Comparison of ENCODE assay signal across 1 cellular context in the genomic region with DNA sequence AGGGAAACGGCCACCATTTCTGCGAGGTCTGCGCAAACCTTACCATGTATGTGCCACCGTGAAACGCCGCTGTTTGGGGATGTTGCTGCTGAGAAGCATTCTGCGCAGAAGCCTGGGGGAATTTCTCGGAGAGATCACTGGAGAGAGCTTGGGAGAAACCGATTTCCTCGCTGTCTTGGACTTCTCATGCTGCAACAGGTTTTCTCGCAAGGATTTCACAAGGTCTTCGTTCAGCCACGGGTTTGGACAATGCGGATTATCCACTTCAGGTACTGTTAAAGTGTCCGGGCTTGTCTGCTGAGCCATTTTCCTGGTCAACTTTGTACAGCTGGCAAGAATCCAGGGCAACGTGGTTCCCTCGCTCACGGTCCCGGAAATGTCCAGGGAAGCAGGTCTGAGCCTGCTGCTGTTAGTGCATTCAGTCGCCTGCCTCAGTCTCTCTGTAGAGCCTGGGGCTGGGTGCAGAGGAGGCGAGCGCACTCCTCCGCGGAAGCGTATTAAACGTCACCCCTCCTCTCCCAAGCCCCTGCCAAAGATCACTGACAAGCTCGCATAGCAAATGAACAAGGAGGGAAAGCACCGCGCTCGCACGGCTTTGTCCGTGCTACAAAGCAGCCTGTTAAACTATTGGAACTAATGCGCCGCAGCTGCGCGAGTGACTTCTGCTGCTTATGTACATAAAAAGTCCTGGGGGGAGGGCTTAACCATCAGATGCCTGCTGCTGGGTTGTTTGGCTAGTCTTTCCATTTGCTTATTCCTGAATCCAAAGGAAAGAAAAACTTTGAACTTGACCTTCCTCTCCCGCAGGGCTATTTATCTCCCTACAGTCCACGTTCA.
A peak's percentile ranks its signal among the peaks of the same experiment; 100 is the strongest.
TF ChIP-seq lines count a peak whose summit lies in the region.

No MANE protein-coding gene starts in this region.

TF ChIP-seq in HEK293, 187 proteins besides CTCF, POLR2A, EP300 and RAD21 (continued from another document):
- TF ChIP-seq ZNF664 (tag by site-specific recombination; IDR thresholded peaks at IDR 0.05) (0 out of 2 replicates have a peak, but pooled peaks have one; percentile 52), ZNF175 (tag by site-specific recombination; IDR thresholded peaks at IDR 0.05) (no peak), REPIN1 (tag by site-specific recombination; IDR thresholded peaks at IDR 0.05; ENCODE audit: low read depth) (no peak), ZNF776 (tag by site-specific recombination; IDR thresholded peaks at IDR 0.05; ENCODE audit: borderline replicate concordance) (no peak), MZF1 (tag by site-specific recombination; IDR thresholded peaks at IDR 0.05; ENCODE audit: borderline replicate concordance) (no peak), ZNF571 (tag by site-specific recombination; IDR thresholded peaks at IDR 0.05) (no peak), ZNF677 (tag by site-specific recombination; IDR thresholded peaks at IDR 0.05) (no peak), ZNF792 (tag by site-specific recombination; IDR thresholded peaks at IDR 0.05) (no peak), ZBTB7A (tag by site-specific recombination; IDR thresholded peaks at IDR 0.05; ENCODE audit: low read depth) (no peak), RBAK (tag by site-specific recombination; IDR thresholded peaks at IDR 0.05) (no peak), ZNF660 (tag by site-specific recombination; IDR thresholded peaks at IDR 0.05) (peak; percentile 86), ZNF140 (tag by site-specific recombination; IDR thresholded peaks at IDR 0.05) (no peak), ZNF521 (tag by site-specific recombination; IDR thresholded peaks at IDR 0.05) (no peak), ZNF558 (tag by site-specific recombination; IDR thresholded peaks at IDR 0.05) (peak; percentile 9; the same call in 1 of the 2 replicates), HOXD13 (CRISPR knock-in tag; IDR thresholded peaks at IDR 0.05; ENCODE audit: borderline replicate concordance) (0 out of 2 replicates have a peak, but pooled peaks have one; percentile 10), EGR2 (tag by site-specific recombination; IDR thresholded peaks at IDR 0.05; ENCODE audit: low read depth) (peak; percentile 31; the same call in 1 of the 2 replicates), ZNF391 (tag by site-specific recombination; IDR thresholded peaks at IDR 0.05; ENCODE audit: borderline replicate concordance, low read depth) (no peak), FEZF1 (tag by site-specific recombination; IDR thresholded peaks at IDR 0.05) (peak; percentile 70), ZNF48 (tag by site-specific recombination; IDR thresholded peaks at IDR 0.05) (no peak), ZNF624 (tag by site-specific recombination; IDR thresholded peaks at IDR 0.05) (no peak), ZNF133 (tag by site-specific recombination; IDR thresholded peaks at IDR 0.05) (0 out of 2 replicates have a peak, but pooled peaks have one; percentile 1), ZNF426 (tag by site-specific recombination; IDR thresholded peaks at IDR 0.05) (no peak), HOXA7 (CRISPR knock-in tag; IDR thresholded peaks at IDR 0.05; ENCODE audit: borderline replicate concordance) (no peak), ZEB2 (tag by site-specific recombination; IDR thresholded peaks at IDR 0.05) (peak; percentile 81), ZNF843 (tag by site-specific recombination; IDR thresholded peaks at IDR 0.05) (peak; percentile 53; the same call in 1 of the 2 replicates), ZNF560 (tag by site-specific recombination; IDR thresholded peaks at IDR 0.05; ENCODE audit: borderline replicate concordance) (no peak), ZNF157 (tag by site-specific recombination; IDR thresholded peaks at IDR 0.05) (no peak), ZNF423 (tag by site-specific recombination; IDR thresholded peaks at IDR 0.05) (no peak), TRIM28 (IDR thresholded peaks at IDR 0.05; ENCODE audit: borderline replicate concordance, low read length) (peak; percentile 90), ZNF341 (tag by site-specific recombination; IDR thresholded peaks at IDR 0.05; ENCODE audit: low read depth) (peak; percentile 63)
- TF ChIP-seq, protein P1, sequence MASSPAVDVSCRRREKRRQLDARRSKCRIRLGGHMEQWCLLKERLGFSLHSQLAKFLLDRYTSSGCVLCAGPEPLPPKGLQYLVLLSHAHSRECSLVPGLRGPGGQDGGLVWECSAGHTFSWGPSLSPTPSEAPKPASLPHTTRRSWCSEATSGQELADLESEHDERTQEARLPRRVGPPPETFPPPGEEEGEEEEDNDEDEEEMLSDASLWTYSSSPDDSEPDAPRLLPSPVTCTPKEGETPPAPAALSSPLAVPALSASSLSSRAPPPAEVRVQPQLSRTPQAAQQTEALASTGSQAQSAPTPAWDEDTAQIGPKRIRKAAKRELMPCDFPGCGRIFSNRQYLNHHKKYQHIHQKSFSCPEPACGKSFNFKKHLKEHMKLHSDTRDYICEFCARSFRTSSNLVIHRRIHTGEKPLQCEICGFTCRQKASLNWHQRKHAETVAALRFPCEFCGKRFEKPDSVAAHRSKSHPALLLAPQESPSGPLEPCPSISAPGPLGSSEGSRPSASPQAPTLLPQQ (tag by site-specific recombination; IDR thresholded peaks at IDR 0.05), result 0 out of 2 replicates have a peak, but pooled peaks have one; percentile 38
- TF ChIP-seq, protein P2, sequence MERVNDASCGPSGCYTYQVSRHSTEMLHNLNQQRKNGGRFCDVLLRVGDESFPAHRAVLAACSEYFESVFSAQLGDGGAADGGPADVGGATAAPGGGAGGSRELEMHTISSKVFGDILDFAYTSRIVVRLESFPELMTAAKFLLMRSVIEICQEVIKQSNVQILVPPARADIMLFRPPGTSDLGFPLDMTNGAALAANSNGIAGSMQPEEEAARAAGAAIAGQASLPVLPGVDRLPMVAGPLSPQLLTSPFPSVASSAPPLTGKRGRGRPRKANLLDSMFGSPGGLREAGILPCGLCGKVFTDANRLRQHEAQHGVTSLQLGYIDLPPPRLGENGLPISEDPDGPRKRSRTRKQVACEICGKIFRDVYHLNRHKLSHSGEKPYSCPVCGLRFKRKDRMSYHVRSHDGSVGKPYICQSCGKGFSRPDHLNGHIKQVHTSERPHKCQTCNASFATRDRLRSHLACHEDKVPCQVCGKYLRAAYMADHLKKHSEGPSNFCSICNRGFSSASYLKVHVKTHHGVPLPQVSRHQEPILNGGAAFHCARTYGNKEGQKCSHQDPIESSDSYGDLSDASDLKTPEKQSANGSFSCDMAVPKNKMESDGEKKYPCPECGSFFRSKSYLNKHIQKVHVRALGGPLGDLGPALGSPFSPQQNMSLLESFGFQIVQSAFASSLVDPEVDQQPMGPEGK (tag by site-specific recombination; IDR thresholded peaks at IDR 0.05), result peak; percentile 63; the same call in 1 of the 2 replicates
- TF ChIP-seq, protein P3, sequence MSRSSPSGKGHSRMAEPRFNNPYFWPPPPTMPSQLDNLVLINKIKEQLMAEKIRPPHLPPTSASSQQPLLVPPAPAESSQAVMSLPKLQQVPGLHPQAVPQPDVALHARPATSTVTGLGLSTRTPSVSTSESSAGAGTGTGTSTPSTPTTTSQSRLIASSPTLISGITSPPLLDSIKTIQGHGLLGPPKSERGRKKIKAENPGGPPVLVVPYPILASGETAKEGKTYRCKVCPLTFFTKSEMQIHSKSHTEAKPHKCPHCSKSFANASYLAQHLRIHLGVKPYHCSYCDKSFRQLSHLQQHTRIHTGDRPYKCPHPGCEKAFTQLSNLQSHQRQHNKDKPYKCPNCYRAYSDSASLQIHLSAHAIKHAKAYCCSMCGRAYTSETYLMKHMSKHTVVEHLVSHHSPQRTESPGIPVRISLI (tag by site-specific recombination; IDR thresholded peaks at IDR 0.05), result 0 out of 2 replicates have a peak, but pooled peaks have one; percentile 62
- TF ChIP-seq, protein P4, sequence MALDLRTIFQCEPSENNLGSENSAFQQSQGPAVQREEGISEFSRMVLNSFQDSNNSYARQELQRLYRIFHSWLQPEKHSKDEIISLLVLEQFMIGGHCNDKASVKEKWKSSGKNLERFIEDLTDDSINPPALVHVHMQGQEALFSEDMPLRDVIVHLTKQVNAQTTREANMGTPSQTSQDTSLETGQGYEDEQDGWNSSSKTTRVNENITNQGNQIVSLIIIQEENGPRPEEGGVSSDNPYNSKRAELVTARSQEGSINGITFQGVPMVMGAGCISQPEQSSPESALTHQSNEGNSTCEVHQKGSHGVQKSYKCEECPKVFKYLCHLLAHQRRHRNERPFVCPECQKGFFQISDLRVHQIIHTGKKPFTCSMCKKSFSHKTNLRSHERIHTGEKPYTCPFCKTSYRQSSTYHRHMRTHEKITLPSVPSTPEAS (tag by site-specific recombination; IDR thresholded peaks at IDR 0.05), result 0 out of 2 replicates have a peak, but pooled peaks have one; percentile 9
- TF ChIP-seq, protein P5, sequence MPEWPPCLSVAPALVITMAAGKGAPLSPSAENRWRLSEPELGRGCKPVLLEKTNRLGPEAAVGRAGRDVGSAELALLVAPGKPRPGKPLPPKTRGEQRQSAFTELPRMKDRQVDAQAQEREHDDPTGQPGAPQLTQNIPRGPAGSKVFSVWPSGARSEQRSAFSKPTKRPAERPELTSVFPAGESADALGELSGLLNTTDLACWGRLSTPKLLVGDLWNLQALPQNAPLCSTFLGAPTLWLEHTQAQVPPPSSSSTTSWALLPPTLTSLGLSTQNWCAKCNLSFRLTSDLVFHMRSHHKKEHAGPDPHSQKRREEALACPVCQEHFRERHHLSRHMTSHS (tag by site-specific recombination; IDR thresholded peaks at IDR 0.05), result no peak
- TF ChIP-seq, protein P6, sequence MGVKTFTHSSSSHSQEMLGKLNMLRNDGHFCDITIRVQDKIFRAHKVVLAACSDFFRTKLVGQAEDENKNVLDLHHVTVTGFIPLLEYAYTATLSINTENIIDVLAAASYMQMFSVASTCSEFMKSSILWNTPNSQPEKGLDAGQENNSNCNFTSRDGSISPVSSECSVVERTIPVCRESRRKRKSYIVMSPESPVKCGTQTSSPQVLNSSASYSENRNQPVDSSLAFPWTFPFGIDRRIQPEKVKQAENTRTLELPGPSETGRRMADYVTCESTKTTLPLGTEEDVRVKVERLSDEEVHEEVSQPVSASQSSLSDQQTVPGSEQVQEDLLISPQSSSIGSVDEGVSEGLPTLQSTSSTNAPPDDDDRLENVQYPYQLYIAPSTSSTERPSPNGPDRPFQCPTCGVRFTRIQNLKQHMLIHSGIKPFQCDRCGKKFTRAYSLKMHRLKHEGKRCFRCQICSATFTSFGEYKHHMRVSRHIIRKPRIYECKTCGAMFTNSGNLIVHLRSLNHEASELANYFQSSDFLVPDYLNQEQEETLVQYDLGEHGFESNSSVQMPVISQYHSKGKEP (tag by site-specific recombination; IDR thresholded peaks at IDR 0.05), result peak; percentile 87
- TF ChIP-seq, protein P7, sequence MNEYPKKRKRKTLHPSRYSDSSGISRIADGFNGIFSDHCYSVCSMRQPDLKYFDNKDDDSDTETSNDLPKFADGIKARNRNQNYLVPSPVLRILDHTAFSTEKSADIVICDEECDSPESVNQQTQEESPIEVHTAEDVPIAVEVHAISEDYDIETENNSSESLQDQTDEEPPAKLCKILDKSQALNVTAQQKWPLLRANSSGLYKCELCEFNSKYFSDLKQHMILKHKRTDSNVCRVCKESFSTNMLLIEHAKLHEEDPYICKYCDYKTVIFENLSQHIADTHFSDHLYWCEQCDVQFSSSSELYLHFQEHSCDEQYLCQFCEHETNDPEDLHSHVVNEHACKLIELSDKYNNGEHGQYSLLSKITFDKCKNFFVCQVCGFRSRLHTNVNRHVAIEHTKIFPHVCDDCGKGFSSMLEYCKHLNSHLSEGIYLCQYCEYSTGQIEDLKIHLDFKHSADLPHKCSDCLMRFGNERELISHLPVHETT (tag by site-specific recombination; IDR thresholded peaks at IDR 0.05), result 0 out of 2 replicates have a peak, but pooled peaks have one; percentile 33
- TF ChIP-seq, protein P8, sequence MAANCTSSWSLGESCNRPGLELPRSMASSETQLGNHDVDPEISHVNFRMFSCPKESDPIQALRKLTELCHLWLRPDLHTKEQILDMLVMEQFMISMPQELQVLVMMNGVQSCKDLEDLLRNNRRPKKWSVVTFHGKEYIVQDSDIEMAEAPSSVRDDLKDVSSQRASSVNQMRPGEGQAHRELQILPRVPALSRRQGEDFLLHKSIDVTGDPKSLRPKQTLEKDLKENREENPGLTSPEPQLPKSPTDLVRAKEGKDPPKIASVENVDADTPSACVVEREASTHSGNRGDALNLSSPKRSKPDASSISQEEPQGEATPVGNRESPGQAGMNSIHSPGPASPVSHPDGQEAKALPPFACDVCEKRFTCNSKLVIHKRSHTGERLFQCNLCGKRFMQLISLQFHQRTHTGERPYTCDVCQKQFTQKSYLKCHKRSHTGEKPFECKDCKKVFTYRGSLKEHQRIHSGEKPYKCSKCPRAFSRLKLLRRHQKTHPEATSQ (tag by site-specific recombination; IDR thresholded peaks at IDR 0.05), result no peak
- TF ChIP-seq, protein P9, sequence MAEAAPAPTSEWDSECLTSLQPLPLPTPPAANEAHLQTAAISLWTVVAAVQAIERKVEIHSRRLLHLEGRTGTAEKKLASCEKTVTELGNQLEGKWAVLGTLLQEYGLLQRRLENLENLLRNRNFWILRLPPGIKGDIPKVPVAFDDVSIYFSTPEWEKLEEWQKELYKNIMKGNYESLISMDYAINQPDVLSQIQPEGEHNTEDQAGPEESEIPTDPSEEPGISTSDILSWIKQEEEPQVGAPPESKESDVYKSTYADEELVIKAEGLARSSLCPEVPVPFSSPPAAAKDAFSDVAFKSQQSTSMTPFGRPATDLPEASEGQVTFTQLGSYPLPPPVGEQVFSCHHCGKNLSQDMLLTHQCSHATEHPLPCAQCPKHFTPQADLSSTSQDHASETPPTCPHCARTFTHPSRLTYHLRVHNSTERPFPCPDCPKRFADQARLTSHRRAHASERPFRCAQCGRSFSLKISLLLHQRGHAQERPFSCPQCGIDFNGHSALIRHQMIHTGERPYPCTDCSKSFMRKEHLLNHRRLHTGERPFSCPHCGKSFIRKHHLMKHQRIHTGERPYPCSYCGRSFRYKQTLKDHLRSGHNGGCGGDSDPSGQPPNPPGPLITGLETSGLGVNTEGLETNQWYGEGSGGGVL (tag by site-specific recombination; IDR thresholded peaks at IDR 0.05), result no peak
